8 cellular contexts compared by ENCODE assay signal in genomic region chr11:46701078-46701654, GRCh38. TPM values are rescaled to one million over a fixed set of nuclear protein-coding genes. Genes with fewer than 3 reads are reported as not detected.
DNase-seq lines count a peak whose midpoint lies in the region; ATAC-seq and TF ChIP-seq lines count a peak whose summit lies in the region.

No MANE protein-coding gene starts in this region.

- H3K4me1 ChIP-seq in right atrium auricular region (peaks cover 0 to 58% of the 10 kb centered on the region in 2 donors), thyroid gland (peaks cover 16 to 34% of the 10 kb centered on the region in 2 donors)

- ATAC-seq in Right ventricle myocardium inferior: no peak
- no peak for ATAC-seq in activated T-helper 17 cell treated with anti-CD3 and anti-CD28 coated beads, Interleukin-2, amount 50 U/mL, for 72 hours (replicated peaks)
- no peak for ATAC-seq in GM21526 (IDR thresholded peaks at IDR 0.05; ENCODE audit: low FRiP score, unreplicated experiment)
- ATAC-seq in GM19397 (IDR thresholded peaks at IDR 0.05; ENCODE audit: unreplicated experiment): no peak

- H3K27ac Mint-ChIP-seq in activated T-helper 17 cell treated with anti-CD3 and anti-CD28 coated beads, Interleukin-2, amount 50 U/mL, for 72 hours: peak overlapping the region; percentile 98

- H3K27me3 ChIP-seq in right atrium auricular region: no peaks in the 10 kb centered on the region
- H3K27me3 ChIP-seq in kidney epithelial cell (ENCODE audit: control insufficient read depth, insufficient read depth, low read length): no peaks in the 10 kb centered on the region
- H3K27me3 ChIP-seq in thyroid gland: no peaks in the 10 kb centered on the region

- peaks cover 61% of the 10 kb centered on the region for H3K36me3 Mint-ChIP-seq in activated T-helper 17 cell treated with anti-CD3 and anti-CD28 coated beads, Interleukin-2, amount 50 U/mL, for 72 hours (ENCODE audit: low read depth)

- H3K4me3 ChIP-seq in right atrium auricular region (peak overlapping the region; percentile 79 to 93), kidney epithelial cell (ENCODE audit: low read depth, low read length) (peak overlapping the region; percentile 69), thyroid gland (replicated peaks in 1 of 3) (peak overlapping the region; percentile 76 to 93 (median 89))

- peaks cover 15% of the 10 kb centered on the region for H3K4me1 Mint-ChIP-seq in activated T-helper 17 cell treated with anti-CD3 and anti-CD28 coated beads, Interleukin-2, amount 50 U/mL, for 72 hours

- no peaks in the 10 kb centered on the region for H3K9me3 ChIP-seq in right atrium auricular region
- H3K9me3 ChIP-seq in thyroid gland: no peaks in the 10 kb centered on the region

- intact Hi-C loops in Right ventricle myocardium inferior (cut with DNase I) (loop anchor here (2.0 kb wide), 1 partner anchor 52 kb away; no protein-coding TSS in a partner anchor), thyroid gland (cut with DNase I) (no loop called here)

- H3K36me3 ChIP-seq in right atrium auricular region (peaks cover 41% of the 10 kb centered on the region), kidney epithelial cell (ENCODE audit: control insufficient read depth, insufficient read depth, low read length) (peaks cover 1% of the 10 kb centered on the region), thyroid gland (peaks cover 28 to 34% of the 10 kb centered on the region in 2 donors)

- no peaks in the 10 kb centered on the region for H3K9me3 Mint-ChIP-seq in activated T-helper 17 cell treated with anti-CD3 and anti-CD28 coated beads, Interleukin-2, amount 50 U/mL, for 72 hours

- no peak for TF ChIP-seq CTCF in right atrium auricular region (IDR thresholded peaks at IDR 0.05)
- TF ChIP-seq CTCF in kidney epithelial cell (IDR thresholded peaks at IDR 0.05; ENCODE audit: insufficient read depth, low read length, poor library complexity, severe bottlenecking): no peak
- peak in 1 of 6 experiments; percentile 2 for TF ChIP-seq CTCF in thyroid gland (IDR thresholded peaks at IDR 0.05)

- H3K27ac ChIP-seq in right atrium auricular region: peak overlapping the region; percentile 94 to 96
- H3K27ac ChIP-seq in thyroid gland: peak overlapping the region; percentile 86 to 92 (median 88)

- peak overlapping the region; percentile 97 for H3K4me3 Mint-ChIP-seq in activated T-helper 17 cell treated with anti-CD3 and anti-CD28 coated beads, Interleukin-2, amount 50 U/mL, for 72 hours

- DNase-seq in right atrium auricular region (ENCODE audit: low spot score) (no peak), Right ventricle myocardium inferior (ENCODE audit: missing footprints) (no peak), kidney epithelial cell (ENCODE audit: low read depth) (no peak), thyroid gland (no peak)
- DNase-seq in NK-92 treated with Interleukin-12 subunit alpha and Interleukin-12 subunit beta, amount 100 ng/mL, for 24 hours (lab: John Stamatoyannopoulos, UW): no peak

- H3K27me3 Mint-ChIP-seq in activated T-helper 17 cell treated with anti-CD3 and anti-CD28 coated beads, Interleukin-2, amount 50 U/mL, for 72 hours: no peaks in the 10 kb centered on the region

- no peak for TF ChIP-seq POLR2A in thyroid gland (IDR thresholded peaks at IDR 0.05)

- WGBS in thyroid gland, 2 donors: 1% methylated on average over 29 of the region's 29 CpGs

RNA-seq across cellular contexts. Expression of gene ZNF408, which starts 0.3 kb away (rescaled TPM):
- 1 to 10 TPM; 6.0 to 9.6 TPM for total RNA-seq in right atrium auricular region
- total RNA-seq in Right ventricle myocardium inferior: 6.0 TPM
- 10 to 100 TPM; 10.5 to 15.1 TPM for total RNA-seq in activated T-helper 17 cell treated with anti-CD3 and anti-CD28 coated beads, Interleukin-2, amount 50 U/mL, for 72 hours
- total RNA-seq in kidney epithelial cell: 23.0 and 26.8 TPM in 2 replicates
- total RNA-seq in thyroid gland: 10 to 100 TPM in 3 of 4 donors, 1 to 10 TPM in 1; 9.8 to 17.8 (median 12.5) TPM

RNA-seq across cellular contexts. Expression of gene ARHGAP1, which starts 0.7 kb away (rescaled TPM):
- total RNA-seq in right atrium auricular region (100 to 1,000 TPM in 1 of 2 donors, 10 to 100 TPM in 1; 88.1 to 117 TPM), Right ventricle myocardium inferior (68.4 TPM), kidney epithelial cell (51.6 and 61.7 TPM in 2 replicates), thyroid gland (10 to 100 TPM; 30.8 to 57.9 (median 47.7) TPM)
- total RNA-seq in activated T-helper 17 cell treated with anti-CD3 and anti-CD28 coated beads, Interleukin-2, amount 50 U/mL, for 72 hours: 10 to 100 TPM; 43.5 to 49.6 TPM

RNA-seq across cellular contexts. Expression of gene F2, which starts 17.8 kb away (rescaled TPM):
- total RNA-seq in right atrium auricular region (not detected), Right ventricle myocardium inferior (not detected), kidney epithelial cell (not detected in 2 replicates), thyroid gland (not detected)
- not detected for total RNA-seq in activated T-helper 17 cell treated with anti-CD3 and anti-CD28 coated beads, Interleukin-2, amount 50 U/mL, for 72 hours
